Comparison of ENCODE assay signal across 11 cellular contexts in the genomic region with DNA sequence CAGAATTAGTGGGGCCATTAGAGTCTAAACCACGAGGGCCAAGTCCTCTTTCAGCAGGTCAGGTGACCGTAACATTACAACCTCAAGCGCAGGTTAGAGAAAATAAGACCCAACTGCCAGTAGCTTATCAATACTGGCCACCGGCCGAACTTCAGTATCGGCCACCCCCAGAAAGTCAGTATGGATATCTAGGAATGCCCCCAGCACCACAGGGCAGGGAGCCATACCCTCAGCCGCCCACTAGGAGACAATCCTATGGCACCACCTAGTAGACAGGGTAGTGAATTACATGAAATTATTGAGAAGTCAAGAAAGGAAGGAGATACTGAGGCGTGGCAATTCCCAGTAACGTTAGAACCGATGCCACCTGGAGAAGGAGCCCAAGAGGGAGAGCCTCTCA. TPM values are rescaled to one million over a fixed set of nuclear protein-coding genes. Genes with fewer than 3 reads are reported as not detected.
DNase-seq lines count a peak whose midpoint lies in the region; ATAC-seq and TF ChIP-seq lines count a peak whose summit lies in the region.
"Not testable (repeated sequence)": the region's sequence is repeated elsewhere in the genome, so short reads cannot be mapped to it uniquely, and the experiment has no call there.
"Had no signal": no experiment of that assay in that cellular context is flagged by ENCODE, and none has a peak within 500 bp of the region (broad histone marks: within the 10 kb centered on the region; RNA-seq: fewer than 3 reads in every experiment).

No MANE protein-coding gene starts in this region.

- H3K9me3 Mint-ChIP-seq in CD8-positive, alpha-beta memory T cell; activated CD8-positive, alpha-beta T cell treated with anti-CD3 and anti-CD28 coated beads for 36 hours; stimulated activated effector memory CD8-positive, alpha-beta T cell treated with anti-CD3 and anti-CD28 coated beads, Interleukin-12 subunit alpha, Interleukin-12 subunit beta, amount 100 ng/mL, for 72 hours: not testable (repeated sequence)

- dilution Hi-C loops in mammary epithelial cell (cut with HindIII; ENCODE audit: low sequenced_read_pairs): not testable (repeated sequence)

- H4K20me1 ChIP-seq in mammary epithelial cell (ENCODE audit: insufficient read depth, low read length): not testable (repeated sequence)

- H3K4me1 ChIP-seq in CD8-positive, alpha-beta memory T cell (ENCODE audit: insufficient read depth, low read length): peaks cover 32% of the 10 kb centered on the region
- H3K4me1 ChIP-seq in Panc1 (ENCODE audit: control insufficient read depth, insufficient read depth, low read length); mammary epithelial cell (ENCODE audit: insufficient read depth, low read length); right lobe of liver: not testable (repeated sequence)

- not testable (repeated sequence) for H3K4me3 ChIP-seq in CD8-positive, alpha-beta memory T cell (ENCODE audit: low read length); NB4 (ENCODE audit: low read depth, low read length); Panc1 (ENCODE audit: low read depth in 2 of 2, low read length in 2 of 2); mammary epithelial cell (replicated peaks in 1 of 3; ENCODE audit: insufficient read depth in 1 of 3, low read depth in 2 of 3, low read length in 3 of 3); right lobe of liver

- not testable (repeated sequence) for H3K4me2 ChIP-seq in mammary epithelial cell (ENCODE audit: insufficient read depth, low read depth, low read length)

- TF ChIP-seq CTCF in GM13977 (IDR thresholded peaks at IDR 0.05; ENCODE audit: extremely low read depth, insufficient read depth, missing control alignments) (peak; percentile 16), NB4 (IDR thresholded peaks at IDR 0.05; ENCODE audit: low read depth, low read length) (peak; percentile 14), Panc1 (IDR thresholded peaks at IDR 0.05) (peak; percentile 13; the same call in 1 of the 2 replicates), mammary epithelial cell (conservative IDR thresholded peaks at IDR 0.05 in 1 of 2, IDR thresholded peaks at IDR 0.05 in 1 of 2; ENCODE audit: extremely low read depth in 1 of 2, insufficient read depth in 1 of 2, low read depth in 1 of 2, low read length in 2 of 2) (peak; percentile 11 to 31), right lobe of liver (IDR thresholded peaks at IDR 0.05) (peak in 3 of 4 donors; percentile 9 to 23 (median 15))
- peak; percentile 46 for TF ChIP-seq CTCF in activated CD8-positive, alpha-beta T cell treated with anti-CD3 and anti-CD28 coated beads for 36 hours (IDR thresholded peaks at IDR 0.05)

- ATAC-seq in Panc1; activated CD8-positive, alpha-beta T cell treated with anti-CD3 and anti-CD28 coated beads for 36 hours; right lobe of liver; stimulated activated effector memory CD8-positive, alpha-beta T cell treated with anti-CD3 and anti-CD28 coated beads, Interleukin-12 subunit alpha, Interleukin-12 subunit beta, amount 100 ng/mL, for 72 hours: not testable (repeated sequence)

- CTCF ChIA-PET in CD8-positive, alpha-beta memory T cell (lab: Charles Lee): interaction anchor here (1.0 to 1.5 kb wide), 7 partner anchors 10 to 85 kb away, joined by 3 to 6 read pairs (median 4); a partner anchor contains a TSS
- CTCF ChIA-PET in Panc1 (lab: Charles Lee); mammary epithelial cell (lab: Charles Lee; ENCODE audit: low non-redundant PET): not testable (repeated sequence)
- CTCF ChIA-PET in activated CD8-positive, alpha-beta T cell treated with anti-CD3 and anti-CD28 coated beads for 36 hours (lab: Charles Lee): interaction anchor here (0.9 to 1.5 kb wide), 4 partner anchors 9 to 30 kb away, joined by 3 to 6 read pairs (median 4); no protein-coding TSS in a partner anchor

- H3K27ac ChIP-seq in CD8-positive, alpha-beta memory T cell (ENCODE audit: low read depth, low read length); Panc1 (ENCODE audit: low read length); mammary epithelial cell (ENCODE audit: insufficient read depth, low read depth, low read length); right lobe of liver: not testable (repeated sequence)

- peaks cover 0 to 57% (median 10%) of the 10 kb centered on the region in 3 donors for H3K36me3 Mint-ChIP-seq in CD8-positive, alpha-beta memory T cell
- peaks cover 68% of the 10 kb centered on the region for H3K36me3 Mint-ChIP-seq in activated CD8-positive, alpha-beta T cell treated with anti-CD3 and anti-CD28 coated beads for 36 hours (ENCODE audit: low read depth)
- H3K36me3 Mint-ChIP-seq in stimulated activated effector memory CD8-positive, alpha-beta T cell treated with anti-CD3 and anti-CD28 coated beads, Interleukin-12 subunit alpha, Interleukin-12 subunit beta, amount 100 ng/mL, for 72 hours: peaks cover 49% of the 10 kb centered on the region

- not testable (repeated sequence) for BruUV-seq in Panc1 (replicated peaks; lab: Mats Ljungman, UMichigan); mammary epithelial cell (replicated peaks; lab: Mats Ljungman, UMichigan)

- H3K9me3 ChIP-seq in CD8-positive, alpha-beta memory T cell (ENCODE audit: low read length); Panc1 (ENCODE audit: control insufficient read depth, insufficient read depth, low read depth, low read length); mammary epithelial cell (replicated peaks; ENCODE audit: insufficient read depth, low read length); right lobe of liver: not testable (repeated sequence)

- intact Hi-C loops in Panc1 (cut with micrococcal nuclease; ENCODE audit: unreplicated experiment); activated CD8-positive, alpha-beta T cell treated with anti-CD3 and anti-CD28 coated beads for 36 hours (cut with micrococcal nuclease); mammary epithelial cell (cut with micrococcal nuclease); right lobe of liver (cut with DNase I): not testable (repeated sequence)

- H3K79me2 ChIP-seq in mammary epithelial cell (ENCODE audit: insufficient read depth, low read length): not testable (repeated sequence)

- WGBS in mammary epithelial cell (ENCODE audit: low coverage, missing lambda C conversion rate): 54% methylated on average over 7 of the region's 10 CpGs
- WGBS in right lobe of liver (ENCODE audit: insufficient coverage, low coverage, low lambda C conversion rate, missing lambda C conversion rate): 68% methylated on average over 7 of the region's 10 CpGs

- not testable (repeated sequence) for H3K36me3 ChIP-seq in CD8-positive, alpha-beta memory T cell (ENCODE audit: insufficient read depth, low read length); Panc1 (ENCODE audit: control insufficient read depth, insufficient read depth, low read length); mammary epithelial cell (ENCODE audit: insufficient read depth, low read length); right lobe of liver

- in situ Hi-C loops in GM13977 (cut with MboI; ENCODE audit: low pct_unique_long_range_greater_than_20kb, low sequenced_read_pairs, unreplicated experiment); Panc1 (cut with HindIII; ENCODE audit: low pct_unique_long_range_greater_than_20kb, low sequenced_read_pairs); mammary epithelial cell (cut with MboI; ENCODE audit: low sequenced_read_pairs in 2 of 2): not testable (repeated sequence)

- H3K4me3 Mint-ChIP-seq in CD8-positive, alpha-beta memory T cell: peak overlapping the region; percentile 0 to 86 (median 9)
- H3K4me3 Mint-ChIP-seq in activated CD8-positive, alpha-beta T cell treated with anti-CD3 and anti-CD28 coated beads for 36 hours: peak overlapping the region; percentile 25
- peak overlapping the region; percentile 70 for H3K4me3 Mint-ChIP-seq in stimulated activated effector memory CD8-positive, alpha-beta T cell treated with anti-CD3 and anti-CD28 coated beads, Interleukin-12 subunit alpha, Interleukin-12 subunit beta, amount 100 ng/mL, for 72 hours

- POLR2A ChIA-PET in CD8-positive, alpha-beta memory T cell (lab: Charles Lee); Panc1 (lab: Charles Lee): not testable (repeated sequence)
- POLR2A ChIA-PET in activated CD8-positive, alpha-beta T cell treated with anti-CD3 and anti-CD28 coated beads for 36 hours (lab: Charles Lee): interaction anchor here (1.0 kb wide), 1 partner anchor 76 kb away, joined by 3 read pairs; no protein-coding TSS in a partner anchor

- TF ChIP-seq POLR2A in NB4 (IDR thresholded peaks at IDR 0.05; ENCODE audit: extremely low read depth, insufficient read length); right lobe of liver (IDR thresholded peaks at IDR 0.05): not testable (repeated sequence)

- not testable (repeated sequence) for H3K27me3 ChIP-seq in CD8-positive, alpha-beta memory T cell (ENCODE audit: insufficient read depth, low read length, poor library complexity, severe bottlenecking); Panc1 (ENCODE audit: control insufficient read depth, insufficient read depth, low read length); mammary epithelial cell (ENCODE audit: insufficient read depth, low read length); right lobe of liver

- H3K27me3 Mint-ChIP-seq in CD8-positive, alpha-beta memory T cell; activated CD8-positive, alpha-beta T cell treated with anti-CD3 and anti-CD28 coated beads for 36 hours: not testable (repeated sequence)

- peak overlapping the region; percentile 68 to 94 (median 84) for H3K27ac Mint-ChIP-seq in CD8-positive, alpha-beta memory T cell
- peak overlapping the region; percentile 77 for H3K27ac Mint-ChIP-seq in activated CD8-positive, alpha-beta T cell treated with anti-CD3 and anti-CD28 coated beads for 36 hours
- peak overlapping the region; percentile 92 for H3K27ac Mint-ChIP-seq in stimulated activated effector memory CD8-positive, alpha-beta T cell treated with anti-CD3 and anti-CD28 coated beads, Interleukin-12 subunit alpha, Interleukin-12 subunit beta, amount 100 ng/mL, for 72 hours

- peaks cover 74 to 92% (median 77%) of the 10 kb centered on the region in 3 donors for H3K4me1 Mint-ChIP-seq in CD8-positive, alpha-beta memory T cell
- peaks cover 82% of the 10 kb centered on the region for H3K4me1 Mint-ChIP-seq in activated CD8-positive, alpha-beta T cell treated with anti-CD3 and anti-CD28 coated beads for 36 hours (ENCODE audit: low read depth)
- H3K4me1 Mint-ChIP-seq in stimulated activated effector memory CD8-positive, alpha-beta T cell treated with anti-CD3 and anti-CD28 coated beads, Interleukin-12 subunit alpha, Interleukin-12 subunit beta, amount 100 ng/mL, for 72 hours: peaks cover 74% of the 10 kb centered on the region

- not testable (repeated sequence) for H3K9ac ChIP-seq in mammary epithelial cell (ENCODE audit: insufficient read depth, low read length)

- H2AFZ ChIP-seq in mammary epithelial cell (ENCODE audit: low read depth, low read length): not testable (repeated sequence)

- peak in 1 of 5 donors; percentile 52 for DNase-seq in CD8-positive, alpha-beta memory T cell
- not testable (repeated sequence) for DNase-seq in GM13977 (ENCODE audit: low spot score); NB4 (ENCODE audit: low read depth); Panc1 (ENCODE audit: low read depth, low spot score); activated CD8-positive, alpha-beta T cell treated with anti-CD3 and anti-CD28 coated beads for 36 hours; mammary epithelial cell; right lobe of liver; stimulated activated effector memory CD8-positive, alpha-beta T cell treated with anti-CD3 and anti-CD28 coated beads, Interleukin-12 subunit alpha, Interleukin-12 subunit beta, amount 100 ng/mL, for 72 hours (ENCODE audit: low spot score in 2 of 2)

RNA-seq across cellular contexts. Expression of a gene that starts 19.2 kb away (rescaled TPM):
- 100 to 1,000 TPM; 224 to 234 TPM for total RNA-seq in CD8-positive, alpha-beta memory T cell
- polyA plus RNA-seq in CD8-positive, alpha-beta memory T cell: 250 TPM
- 0.67 TPM for total RNA-seq in Panc1 (2021; ENCODE audit: unreplicated experiment)
- not detected for polyA plus RNA-seq in Panc1 (2012; ENCODE audit: insufficient read length)
- total RNA-seq in activated CD8-positive, alpha-beta T cell treated with anti-CD3 and anti-CD28 coated beads for 36 hours: 100 to 1,000 TPM; 379 to 388 TPM
- total RNA-seq in mammary epithelial cell: not detected
- not detected for polyA plus RNA-seq in mammary epithelial cell
- polyA minus RNA-seq in mammary epithelial cell: not detected
- total RNA-seq in right lobe of liver: 1 to 10 TPM in 5 of 6 experiments, under 1 TPM in 1; 0.68 to 5.0 (median 3.4) TPM
- total RNA-seq: fibroblast of lung, SJSA1, smooth muscle cell had no signal
- polyA plus RNA-seq: fibroblast of lung had no signal

RNA-seq across cellular contexts. Expression of a gene that starts 45.5 kb away (rescaled TPM):
- total RNA-seq in CD8-positive, alpha-beta memory T cell: 10 to 100 TPM; 74.0 to 75.0 TPM
- polyA plus RNA-seq in CD8-positive, alpha-beta memory T cell: 48.5 TPM
- total RNA-seq in Panc1 (2021; ENCODE audit: unreplicated experiment) (not detected), mammary epithelial cell (not detected), right lobe of liver (under 1 TPM; 0.20 to 0.42 (median 0.28) TPM)
- not detected for polyA plus RNA-seq in Panc1 (2012; ENCODE audit: insufficient read length)
- total RNA-seq in activated CD8-positive, alpha-beta T cell treated with anti-CD3 and anti-CD28 coated beads for 36 hours: 10 to 100 TPM; 65.9 to 67.8 TPM
- polyA plus RNA-seq in mammary epithelial cell: not detected
- not detected for polyA minus RNA-seq in mammary epithelial cell
- total RNA-seq: fibroblast of lung, SJSA1, smooth muscle cell had no signal
- polyA plus RNA-seq: fibroblast of lung, smooth muscle cell had no signal

RNA-seq across cellular contexts. Expression of a gene that starts 46.7 kb away (rescaled TPM):
- total RNA-seq in CD8-positive, alpha-beta memory T cell: 10 to 100 TPM; 79.5 to 97.4 TPM
- 165 TPM for polyA plus RNA-seq in CD8-positive, alpha-beta memory T cell
- 0.21 TPM for total RNA-seq in Panc1 (2021; ENCODE audit: unreplicated experiment)
- not detected for polyA plus RNA-seq in Panc1 (2012; ENCODE audit: insufficient read length)
- total RNA-seq in activated CD8-positive, alpha-beta T cell treated with anti-CD3 and anti-CD28 coated beads for 36 hours: 10 to 100 TPM; 90.0 to 93.5 TPM
- total RNA-seq in mammary epithelial cell: 1 to 10 TPM in 1 of 2 donors, under 1 TPM in 1; 0.17 to 7.2 TPM
- polyA plus RNA-seq in mammary epithelial cell: 3.0 TPM
- not detected for polyA minus RNA-seq in mammary epithelial cell
- 1 to 10 TPM in 3 of 6 experiments, under 1 TPM in 3; 0.74 to 5.2 (median 0.99) TPM for total RNA-seq in right lobe of liver
- total RNA-seq: fibroblast of lung, SJSA1, smooth muscle cell had no signal
- polyA plus RNA-seq: fibroblast of lung, smooth muscle cell had no signal

Comparison
In these comparisons a context has a peak if more than half of its experiments do, and no peak if none do; other contexts are left out.
1. H3K4me3 Mint-ChIP-seq: peak in every context shown above with its lines; median percentile 70 in stimulated activated effector memory CD8-positive, alpha-beta T cell treated with anti-CD3 and anti-CD28 coated beads, Interleukin-12 subunit alpha, Interleukin-12 subunit beta, amount 100 ng/mL, for 72 hours; 25 in activated CD8-positive, alpha-beta T cell treated with anti-CD3 and anti-CD28 coated beads for 36 hours; 9 in CD8-positive, alpha-beta memory T cell.
2. RNA of a gene that starts 19.2 kb away (total RNA-seq): 379 to 388 TPM in activated CD8-positive, alpha-beta T cell treated with anti-CD3 and anti-CD28 coated beads for 36 hours and 224 to 234 TPM in CD8-positive, alpha-beta memory T cell; 0.68 to 5.0 TPM in right lobe of liver, 0.67 TPM in Panc1 (single experiment) and not detected in mammary epithelial cell; every median in the first group is over 10 times any median in the second.
3. RNA of a gene that starts 45.5 kb away (total RNA-seq): 74.0 to 75.0 TPM in CD8-positive, alpha-beta memory T cell and 65.9 to 67.8 TPM in activated CD8-positive, alpha-beta T cell treated with anti-CD3 and anti-CD28 coated beads for 36 hours; 0.20 to 0.42 TPM in right lobe of liver, not detected in Panc1 (single experiment) and not detected in mammary epithelial cell; every median in the first group is over 10 times any median in the second.
4. RNA of a gene that starts 46.7 kb away (total RNA-seq): 79.5 to 97.4 TPM in CD8-positive, alpha-beta memory T cell and 90.0 to 93.5 TPM in activated CD8-positive, alpha-beta T cell treated with anti-CD3 and anti-CD28 coated beads for 36 hours; 0.17 to 7.2 TPM in mammary epithelial cell, 0.74 to 5.2 TPM in right lobe of liver and 0.21 TPM in Panc1 (single experiment); every median in the first group is over 4 times any median in the second.
5. Peak in every context shown above with its lines, with median percentiles within 50 percentile points of each other: H3K27ac Mint-ChIP-seq and CTCF ChIP-seq.